ENCODE assay signal across 1 cellular context in genomic region chr4:70901984-70902576, GRCh38.
A peak's percentile ranks its signal among the peaks of the same experiment; 100 is the strongest.
TF ChIP-seq lines count a peak whose summit lies in the region.

Gene MOB1B (plus strand): TSS chr4:70902369. CDS start chr4:70902537, 168 bp downstream.

TF ChIP-seq in K562, 482 proteins besides CTCF, POLR2A, EP300 and RAD21 (continued from another document and continues in another):
- TF ChIP-seq ZNF639 (CRISPR knock-in tag; conservative IDR thresholded peaks at IDR 0.05 in 1 of 2, IDR thresholded peaks at IDR 0.05 in 1 of 2) (peak in 1 of 2 experiments; percentile 65; a peak in 2 of 4 replicates), PTTG1 (tag; IDR thresholded peaks at IDR 0.05; ENCODE audit: low read depth) (no peak), PRPF4 (IDR thresholded peaks at IDR 0.05; ENCODE audit: insufficient read depth, low read depth, low read length, poor library complexity, severe bottlenecking) (no peak), TAF1 (IDR thresholded peaks at IDR 0.05; ENCODE audit: control insufficient read depth, extremely low read depth, insufficient read depth, low read length, severe bottlenecking) (peak; percentile 72), ZNF224 (CRISPR knock-in tag; IDR thresholded peaks at IDR 0.05) (no peak), BCLAF1 (IDR thresholded peaks at IDR 0.05; ENCODE audit: borderline replicate concordance in 1 of 2, control insufficient read depth in 1 of 2, low read depth in 2 of 2, low read length in 1 of 2) (no peak), RAD51 (IDR thresholded peaks at IDR 0.05; ENCODE audit: borderline replicate concordance, low read depth) (no peak), E2F5 (CRISPR knock-in tag; IDR thresholded peaks at IDR 0.05) (no peak), FOXK1 (CRISPR knock-in tag; IDR thresholded peaks at IDR 0.05; ENCODE audit: borderline replicate concordance) (no peak), CBX2 (IDR thresholded peaks at IDR 0.05; ENCODE audit: insufficient read depth, low read length, poor library complexity, severe bottlenecking) (no peak), PPARD (CRISPR knock-in tag; IDR thresholded peaks at IDR 0.05) (no peak), CHD1 (IDR thresholded peaks at IDR 0.05; ENCODE audit: low read length) (no peak), FOSL1 (tag; conservative IDR thresholded peaks at IDR 0.05) (no peak), SNAPC5 (CRISPR knock-in tag; IDR thresholded peaks at IDR 0.05) (no peak), ZNF780A (CRISPR knock-in tag; IDR thresholded peaks at IDR 0.05) (no peak), KAT7 (CRISPR knock-in tag; IDR thresholded peaks at IDR 0.05; ENCODE audit: borderline replicate concordance) (no peak), FOXM1 (IDR thresholded peaks at IDR 0.05; ENCODE audit: low read depth) (0 out of 2 replicates have a peak, but pooled peaks have one; percentile 11), FOXM1 (CRISPR knock-in tag; IDR thresholded peaks at IDR 0.05; ENCODE audit: low read depth) (no peak), MCM5 (IDR thresholded peaks at IDR 0.05; ENCODE audit: low read depth) (no peak), ETV5 (CRISPR knock-in tag; IDR thresholded peaks at IDR 0.05; ENCODE audit: low read depth) (peak; percentile 57; the same call in 1 of the 2 replicates), HEY1 (CRISPR knock-in tag; IDR thresholded peaks at IDR 0.05; ENCODE audit: borderline replicate concordance) (no peak), HDAC1 (IDR thresholded peaks at IDR 0.05) (0 out of 4 replicates have a peak, but pooled peaks of 1 of the 2 experiments have one; percentile 34), POLR2B (IDR thresholded peaks at IDR 0.05; ENCODE audit: low read depth, partially characterized antibody) (peak; percentile 82), BRD9 (IDR thresholded peaks at IDR 0.05; ENCODE audit: low read depth, partially characterized antibody) (no peak), PML (IDR thresholded peaks at IDR 0.05; ENCODE audit: low read length) (no peak), PCBP2 (IDR thresholded peaks at IDR 0.05; ENCODE audit: low read depth, low read length, poor library complexity, severe bottlenecking) (no peak), RBBP5 (IDR thresholded peaks at IDR 0.05; ENCODE audit: borderline replicate concordance, insufficient read depth, low read length, poor library complexity, severe bottlenecking) (peak; percentile 60), ZNF778 (CRISPR knock-in tag; IDR thresholded peaks at IDR 0.05) (no peak), ZNF589 (CRISPR knock-in tag; IDR thresholded peaks at IDR 0.05; ENCODE audit: low read depth) (peak; percentile 53; the same call in 1 of the 2 replicates), TAF9B (IDR thresholded peaks at IDR 0.05; ENCODE audit: partially characterized antibody) (peak; percentile 18), CC2D1A (IDR thresholded peaks at IDR 0.05) (no peak; the same call in 1 of the 2 replicates), SPI1 (IDR thresholded peaks at IDR 0.05; ENCODE audit: borderline replicate concordance, low read depth, low read length) (peak; percentile 91), SIX5 (IDR thresholded peaks at IDR 0.05; ENCODE audit: borderline replicate concordance in 1 of 2, insufficient read depth in 1 of 2, low read depth in 1 of 2, low read length in 2 of 2) (no peak), GABPB2 (CRISPR knock-in tag; conservative IDR thresholded peaks at IDR 0.05) (no peak), PHF8 (IDR thresholded peaks at IDR 0.05; ENCODE audit: borderline replicate concordance, low read length) (peak; percentile 65; the same call in 1 of the 2 replicates), TCF7 (IDR thresholded peaks at IDR 0.05; ENCODE audit: borderline replicate concordance) (no peak), GTF2A2 (tag; IDR thresholded peaks at IDR 0.05) (no peak), GTF3C2 (IDR thresholded peaks at IDR 0.05; ENCODE audit: borderline replicate concordance, extremely low read depth, insufficient read length) (no peak), HDAC6 (IDR thresholded peaks at IDR 0.05; ENCODE audit: low read depth, low read length) (no peak), HNRNPK (IDR thresholded peaks at IDR 0.05; ENCODE audit: low read depth, low read length, poor library complexity, severe bottlenecking) (no peak), RBM15 (IDR thresholded peaks at IDR 0.05; ENCODE audit: insufficient read depth, low read length) (no peak), FOXJ2 (tag; IDR thresholded peaks at IDR 0.05) (no peak), ZNF384 (IDR thresholded peaks at IDR 0.05; ENCODE audit: low read depth, low read length) (no peak), TRIM24 (IDR thresholded peaks at IDR 0.05) (no peak), KHSRP (IDR thresholded peaks at IDR 0.05) (no peak; the same call in 1 of the 2 replicates), ZNF263 (CRISPR knock-in tag; IDR thresholded peaks at IDR 0.05; ENCODE audit: borderline replicate concordance) (no peak), SIN3B (IDR thresholded peaks at IDR 0.05; ENCODE audit: low read depth) (no peak), ZNF398 (CRISPR knock-in tag; IDR thresholded peaks at IDR 0.05) (no peak), SRF (CRISPR knock-in tag; IDR thresholded peaks at IDR 0.05) (peak in 1 of 2 experiments; percentile 66; a peak in 1 of 4 replicates), GTF2F1 (IDR thresholded peaks at IDR 0.05; ENCODE audit: low read depth, low read length) (no peak), MAFG (tag; conservative IDR thresholded peaks at IDR 0.05) (no peak), KLF6 (CRISPR knock-in tag; IDR thresholded peaks at IDR 0.05; ENCODE audit: borderline replicate concordance) (no peak), MTA3 (IDR thresholded peaks at IDR 0.05; ENCODE audit: borderline replicate concordance) (peak; percentile 12; the same call in 1 of the 2 replicates), RFX5 (IDR thresholded peaks at IDR 0.05; ENCODE audit: low read depth, low read length) (no peak), ZNF12 (CRISPR knock-in tag; IDR thresholded peaks at IDR 0.05) (no peak), NFRKB (IDR thresholded peaks at IDR 0.05; ENCODE audit: low read depth) (no peak), SRSF9 (IDR thresholded peaks at IDR 0.05; ENCODE audit: borderline replicate concordance, low read depth, low read length) (no peak), ZMIZ1 (IDR thresholded peaks at IDR 0.05; ENCODE audit: low read depth in 2 of 2, low read length in 2 of 2) (0 out of 4 replicates have a peak, but pooled peaks of 1 of the 2 experiments have one; percentile 31), ZNF740 (CRISPR knock-in tag; IDR thresholded peaks at IDR 0.05) (no peak; the same call in 1 of the 2 replicates), ZNF740 (tag; IDR thresholded peaks at IDR 0.05) (no peak), DMBX1 (CRISPR knock-in tag; IDR thresholded peaks at IDR 0.05; ENCODE audit: borderline replicate concordance) (no peak)
